ENCODE assay signal across 1 cellular context in the genomic region with DNA sequence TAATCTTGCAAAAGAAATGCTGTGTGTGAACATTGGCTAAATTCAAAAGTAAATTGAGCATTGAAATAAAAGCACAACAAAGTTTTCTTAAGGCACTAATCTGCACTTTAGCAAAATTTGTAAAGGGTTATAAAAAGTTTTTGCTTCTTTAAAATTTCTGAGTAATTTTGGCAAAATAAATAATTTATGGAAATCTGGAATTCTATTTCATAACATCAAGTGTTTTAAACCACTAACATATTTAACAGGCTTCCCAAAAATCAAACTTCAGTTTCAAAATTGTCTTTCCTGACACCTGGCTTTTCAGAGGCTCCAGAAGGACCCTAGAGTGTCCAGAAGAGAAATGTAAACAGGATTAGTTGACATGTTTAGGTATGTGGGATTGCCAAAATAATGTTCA.
A peak's percentile ranks its signal among the peaks of the same experiment; 100 is the strongest.
TF ChIP-seq lines count a peak whose summit lies in the region.

No MANE protein-coding gene starts in this region.

TF ChIP-seq in K562, 482 proteins besides CTCF, POLR2A, EP300 and RAD21 (continued from another document):
- TF ChIP-seq, protein P1, sequence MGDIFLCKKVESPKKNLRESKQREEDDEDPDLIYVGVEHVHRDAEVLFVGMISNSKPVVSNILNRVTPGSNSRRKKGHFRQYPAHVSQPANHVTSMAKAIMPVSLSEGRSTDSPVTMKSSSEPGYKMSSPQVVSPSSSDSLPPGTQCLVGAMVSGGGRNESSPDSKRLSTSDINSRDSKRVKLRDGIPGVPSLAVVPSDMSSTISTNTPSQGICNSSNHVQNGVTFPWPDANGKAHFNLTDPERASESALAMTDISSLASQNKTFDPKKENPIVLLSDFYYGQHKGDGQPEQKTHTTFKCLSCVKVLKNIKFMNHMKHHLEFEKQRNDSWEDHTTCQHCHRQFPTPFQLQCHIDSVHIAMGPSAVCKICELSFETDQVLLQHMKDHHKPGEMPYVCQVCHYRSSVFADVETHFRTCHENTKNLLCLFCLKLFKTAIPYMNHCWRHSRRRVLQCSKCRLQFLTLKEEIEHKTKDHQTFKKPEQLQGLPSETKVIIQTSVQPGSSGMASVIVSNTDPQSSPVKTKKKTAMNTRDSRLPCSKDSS (IDR thresholded peaks at IDR 0.05; ENCODE audit: low read depth, partially characterized antibody), result peak; percentile 45
- TF ChIP-seq TCF7 (IDR thresholded peaks at IDR 0.05; ENCODE audit: borderline replicate concordance), result no peak
- peak; percentile 56 for TF ChIP-seq RBM25 (IDR thresholded peaks at IDR 0.05; ENCODE audit: low read depth, low read length, severe bottlenecking)
- peak; percentile 65; the same call in 1 of the 2 replicates for TF ChIP-seq HLTF (IDR thresholded peaks at IDR 0.05)
